23 cellular contexts compared by ENCODE assay signal in the genomic region with DNA sequence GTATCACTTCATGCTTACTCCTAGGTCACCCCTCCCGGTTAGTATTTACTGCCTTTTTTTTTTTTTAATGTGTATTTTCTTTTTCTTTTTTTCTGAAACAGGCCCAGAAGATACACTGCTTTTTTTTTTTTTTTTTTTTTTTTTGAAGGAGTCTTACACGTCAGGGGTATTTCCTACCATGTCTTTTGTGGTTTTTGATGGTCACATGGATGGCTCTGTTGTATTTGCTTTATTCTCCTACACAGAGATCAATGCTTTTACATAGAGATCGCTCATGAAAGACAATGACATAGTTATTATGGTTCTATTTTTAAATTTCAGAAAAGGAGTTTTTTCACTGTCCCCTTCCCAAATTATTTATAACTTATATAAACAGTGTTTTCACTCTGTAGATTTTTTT. TPM values are rescaled to one million over a fixed set of nuclear protein-coding genes. Genes with fewer than 3 reads are reported as not detected.
"Had no signal": no experiment of that assay in that cellular context is flagged by ENCODE, and none has a peak within 500 bp of the region (broad histone marks: within the 10 kb centered on the region; RNA-seq: fewer than 3 reads in every experiment).

No MANE protein-coding gene starts in this region.

- H3K27me3 Mint-ChIP-seq: activated naive CD8-positive, alpha-beta T cell treated with anti-CD3 and anti-CD28 coated beads, Interleukin-2, amount 10 ng/mL, durations not matched to agents 7 days and 5 days had no signal

- H3K4me3 Mint-ChIP-seq: activated naive CD4-positive, alpha-beta T cell treated with anti-CD3 and anti-CD28 coated beads for 36 hours; activated naive CD8-positive, alpha-beta T cell treated with anti-CD3 and anti-CD28 coated beads, Interleukin-2, amount 10 ng/mL, durations not matched to agents 7 days and 5 days; activated T-cell treated with anti-CD3 and anti-CD28 coated beads, Interleukin-2, amount 50 U/mL, for 72 hours; natural killer cell treated with Interleukin-12 subunit alpha and Interleukin-12 subunit beta and Interleukin-15 and Interleukin-18, amount 100 ng/mL, for 72 hours; WTC11 had no signal

- ATAC-seq: activated T-cell treated with anti-CD3 and anti-CD28 coated beads, Interleukin-2, amount 50 U/mL, for 72 hours; foreskin keratinocyte; left ventricle myocardium superior; natural killer cell treated with Interleukin-12 subunit alpha and Interleukin-12 subunit beta and Interleukin-15 and Interleukin-18, amount 100 ng/mL, for 72 hours; WTC11 had no signal

- H3K4me3 ChIP-seq: cardiac muscle cell, ovary, prostate gland, spleen, testis, uterus had no signal

- H3K36me3 Mint-ChIP-seq: activated naive CD8-positive, alpha-beta T cell treated with anti-CD3 and anti-CD28 coated beads, Interleukin-2, amount 10 ng/mL, durations not matched to agents 7 days and 5 days; natural killer cell treated with Interleukin-12 subunit alpha and Interleukin-12 subunit beta and Interleukin-15 and Interleukin-18, amount 100 ng/mL, for 72 hours; WTC11 had no signal

- DNase-seq: activated CD4-positive, alpha-beta T cell treated with anti-CD3 and anti-CD28 coated beads, Interleukin-2, amount 50 U/mL, for 4 hours; activated effector memory CD4-positive, alpha-beta T cell treated with Interleukin-2 at 50 U/mL for 16 hours; activated naive CD4-positive, alpha-beta T cell treated with anti-CD3 and anti-CD28 coated beads for 36 hours; activated naive CD8-positive, alpha-beta T cell treated with anti-CD3 and anti-CD28 coated beads, Interleukin-2, amount 10 ng/mL, durations not matched to agents 7 days and 5 days; activated T-cell treated with anti-CD3 and anti-CD28 coated beads, Interleukin-2, amount 50 U/mL, for 72 hours; amniotic stem cell; foreskin keratinocyte; glutamatergic neuron; hippocampal formation; left ventricle myocardium superior; mammary epithelial cell; ovary; spleen; stimulated activated CD4-positive, alpha-beta T cell treated with anti-CD3 and anti-CD28 coated beads, Interleukin-4, amount 100 ng/mL, for 1 hour; stimulated activated naive CD4-positive, alpha-beta T cell; T1000; testis; trophoblast cell; uterus had no signal

- H3K4me1 Mint-ChIP-seq: activated naive CD8-positive, alpha-beta T cell treated with anti-CD3 and anti-CD28 coated beads, Interleukin-2, amount 10 ng/mL, durations not matched to agents 7 days and 5 days had no signal

- H3K9me3 Mint-ChIP-seq: activated naive CD4-positive, alpha-beta T cell treated with anti-CD3 and anti-CD28 coated beads for 36 hours; activated naive CD8-positive, alpha-beta T cell treated with anti-CD3 and anti-CD28 coated beads, Interleukin-2, amount 10 ng/mL, durations not matched to agents 7 days and 5 days; activated T-cell treated with anti-CD3 and anti-CD28 coated beads, Interleukin-2, amount 50 U/mL, for 72 hours; natural killer cell treated with Interleukin-12 subunit alpha and Interleukin-12 subunit beta and Interleukin-15 and Interleukin-18, amount 100 ng/mL, for 72 hours; WTC11 had no signal

- H3K27ac Mint-ChIP-seq: activated naive CD4-positive, alpha-beta T cell treated with anti-CD3 and anti-CD28 coated beads for 36 hours; activated naive CD8-positive, alpha-beta T cell treated with anti-CD3 and anti-CD28 coated beads, Interleukin-2, amount 10 ng/mL, durations not matched to agents 7 days and 5 days; activated T-cell treated with anti-CD3 and anti-CD28 coated beads, Interleukin-2, amount 50 U/mL, for 72 hours; natural killer cell treated with Interleukin-12 subunit alpha and Interleukin-12 subunit beta and Interleukin-15 and Interleukin-18, amount 100 ng/mL, for 72 hours; WTC11 had no signal

RNA-seq across cellular contexts. Expression of gene BHLHE41, which starts 32.1 kb away (rescaled TPM):
- total RNA-seq: activated naive CD4-positive, alpha-beta T cell treated with anti-CD3 and anti-CD28 coated beads for 36 hours; activated T-cell treated with anti-CD3 and anti-CD28 coated beads, Interleukin-2, amount 50 U/mL, for 72 hours; natural killer cell treated with Interleukin-12 subunit alpha and Interleukin-12 subunit beta and Interleukin-15 and Interleukin-18, amount 100 ng/mL, for 72 hours had no signal
